21 cellular contexts compared by ENCODE assay signal in genomic region chrX:11472879-11473278, GRCh38.
"Had no signal": no experiment of that assay in that cellular context is flagged by ENCODE, and none has a peak within 500 bp of the region (broad histone marks: within the 10 kb centered on the region; RNA-seq: fewer than 3 reads in every experiment).

No MANE protein-coding gene starts in this region.

- H3K27me3 ChIP-seq: body of pancreas, esophagus muscularis mucosa, thyroid gland had no signal

- DNase-seq: activated B cell treated with CpG ODN at 0.5 μM for 24 hours; activated CD4-positive, alpha-beta T cell treated with anti-CD3 and anti-CD28 coated beads for 4 hours; activated CD4-positive, alpha-beta T cell treated with anti-CD3 and anti-CD28 coated beads, Interleukin-2, amount 50 U/mL, for 48 hours; activated CD8-positive, alpha-beta memory T cell treated with anti-CD3 and anti-CD28 coated beads, Interleukin-2, amount 50 U/mL, for 48 hours; activated naive CD4-positive, alpha-beta T cell; activated naive CD8-positive, alpha-beta T cell treated with anti-CD3 and anti-CD28 coated beads for 36 hours; activated T-cell treated with anti-CD3 and anti-CD28 coated beads, Interleukin-2, amount 50 U/mL, for 4 hours; amygdala; body of pancreas; central memory CD4-positive, alpha-beta T cell; foreskin keratinocyte; naive thymus-derived CD4-positive, alpha-beta T cell; occipital lobe; retina; stimulated activated CD4-positive, alpha-beta T cell treated with anti-CD3 and anti-CD28 coated beads, Interleukin-1b, Interleukin-23, amount 100 ng/mL, for 48 hours; substantia nigra; SW 1271; T-helper 17 cell; thyroid gland had no signal

- H3K36me3 ChIP-seq: esophagus muscularis mucosa, thyroid gland had no signal

- H3K4me3 ChIP-seq: body of pancreas, esophagus muscularis mucosa, thyroid gland had no signal

- ATAC-seq: activated T-cell treated with anti-CD3 and anti-CD28 coated beads, Interleukin-2, amount 50 U/mL, for 4 hours; body of pancreas; foreskin keratinocyte; left lobe of liver; naive thymus-derived CD4-positive, alpha-beta T cell; T-helper 17 cell had no signal

- H3K27ac ChIP-seq: body of pancreas, foreskin keratinocyte had no signal

- H3K4me1 ChIP-seq: foreskin keratinocyte had no signal

- H3K9me3 ChIP-seq: body of pancreas, esophagus muscularis mucosa, thyroid gland had no signal
